In the genomic region with DNA sequence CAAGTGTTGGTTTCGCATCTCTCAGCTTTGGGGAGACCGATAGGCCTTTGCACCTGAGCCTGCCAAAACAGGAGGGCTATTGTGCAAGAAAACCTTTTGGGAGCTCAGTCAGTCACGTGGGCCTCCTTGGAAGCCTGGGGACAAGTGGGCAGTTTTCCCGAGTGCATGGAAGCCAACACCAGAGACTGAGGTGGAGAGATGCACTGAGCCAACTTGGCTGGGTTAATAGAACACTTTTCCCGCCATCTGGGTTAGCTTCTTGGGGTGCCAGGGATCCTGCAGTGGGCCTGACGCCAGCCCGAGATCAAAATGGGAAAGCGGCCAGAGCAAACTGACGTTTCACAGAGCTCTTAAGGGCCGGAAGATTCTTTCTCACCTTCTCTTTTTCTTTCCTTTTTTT, we compare ENCODE assay signal across 19 cellular contexts. TPM values are rescaled to one million over a fixed set of nuclear protein-coding genes. Genes with fewer than 3 reads are reported as not detected.
A peak's percentile ranks its signal among the peaks of the same experiment; 100 is the strongest.
DNase-seq lines count a peak whose midpoint lies in the region; ATAC-seq, FAIRE-seq and TF ChIP-seq lines count a peak whose summit lies in the region.
"Had no signal": no experiment of that assay in that cellular context is flagged by ENCODE, and none has a peak within 500 bp of the region (broad histone marks: within the 10 kb centered on the region; RNA-seq: fewer than 3 reads in every experiment).

No MANE protein-coding gene starts in this region.

- no peak for TF ChIP-seq CTCF in H1 (IDR thresholded peaks at IDR 0.05; ENCODE audit: control extremely low read depth in 1 of 3, insufficient read depth in 1 of 3, low read depth in 1 of 3, low read length in 3 of 3)

- no peak overlapping the region for H2BK12ac ChIP-seq in H1 (ENCODE audit: low read depth, low read length)

- no peak for TF ChIP-seq POLR2A in H1 (IDR thresholded peaks at IDR 0.05; ENCODE audit: control extremely low read depth in 1 of 2, low read depth in 2 of 2, low read length in 2 of 2)

- peak overlapping the region; percentile 29 for H2BK120ac ChIP-seq in H1 (replicated peaks; ENCODE audit: low read depth, low read length)

- DNase-seq in G401 (ENCODE audit: low spot score) (peak; percentile 98), NCI-H446 treated with DMSO at 0.1 percent for 48 hours (lab: John Stamatoyannopoulos, UW) (peak; percentile 83), H1 (ENCODE audit: low read depth in 1 of 2, low spot score in 2 of 2) (no peak), midbrain (lab: John Stamatoyannopoulos, UW) (peak; percentile 41), retina (no peak)
- DNase-seq in stimulated activated naive CD4-positive, alpha-beta T cell (lab: John Stamatoyannopoulos, UW) = no peak
- DNase-seq: BE2C; CD4-positive, alpha-beta memory T cell; COR-L47; DND-41; GF-D8; GOT3; KBM-7 had no signal

- no peaks in the 10 kb centered on the region for H3K79me1 ChIP-seq in H1 (ENCODE audit: low read depth, low read length)

- H3K9me3 ChIP-seq in H1 (ENCODE audit: insufficient read depth in 2 of 2, low read depth in 1 of 2, low read length in 1 of 2) = peaks cover 0 to 4% of the 10 kb centered on the region in 2 experiments; a peak in 1 of 4 replicates
- H3K9me3 ChIP-seq: BE2C, HAP-1 had no signal

- H3K27me3 ChIP-seq in H1 (replicated peaks in 1 of 4; ENCODE audit: control insufficient read depth in 3 of 4, extremely low read depth in 1 of 4, insufficient read depth in 3 of 4, low read length in 3 of 4) = no peaks in the 10 kb centered on the region
- H3K27me3 ChIP-seq: BE2C had no signal

- H3K79me2 ChIP-seq in H1 (ENCODE audit: control insufficient read depth in 1 of 2, insufficient read depth in 2 of 2, low read length in 2 of 2) = no peaks in the 10 kb centered on the region

- H4K20me1 ChIP-seq in H1 (replicated peaks in 1 of 2; ENCODE audit: control insufficient read depth in 1 of 2, insufficient read depth in 2 of 2, low read length in 2 of 2) = no peaks in the 10 kb centered on the region

- no peak overlapping the region for H3K4me3 ChIP-seq in H1 (ENCODE audit: extremely low read depth in 1 of 4, insufficient read depth in 2 of 4, low read depth in 3 of 4, low read length in 4 of 4)
- H3K4me3 ChIP-seq: HAP-1 had no signal

- no peak overlapping the region for H3K23ac ChIP-seq in H1 (ENCODE audit: insufficient read length)

- CTCF ChIA-PET in H1 (lab: Charles Lee; ENCODE audit: partially characterized antibody) = no interaction called here

- H3K4ac ChIP-seq in H1 (replicated peaks; ENCODE audit: insufficient read length, low read depth, low read length) = no peak overlapping the region

- no peak for TF ChIP-seq RAD21 in H1 (IDR thresholded peaks at IDR 0.05 in 1 of 2, conservative IDR thresholded peaks at IDR 0.05 in 1 of 2; ENCODE audit: low read depth in 2 of 2, low read length in 2 of 2)

- TF ChIP-seq EP300 in H1 (IDR thresholded peaks at IDR 0.05; ENCODE audit: borderline replicate concordance in 1 of 2, low read depth in 2 of 2, low read length in 2 of 2) = no peak

- no peak overlapping the region for H2BK5ac ChIP-seq in H1 (ENCODE audit: low read depth, low read length)

- POLR2A ChIA-PET in H1 (lab: Charles Lee; ENCODE audit: partially characterized antibody) = interaction anchor here (1.0 kb wide), 1 partner anchor 13 kb away, joined by 3 read pairs; no protein-coding TSS in a partner anchor

- no peak overlapping the region; the same call in 1 of the 2 replicates for H2AFZ ChIP-seq in H1 (ENCODE audit: low read length)

- H3K23me2 ChIP-seq in H1 (ENCODE audit: low read depth, low read length) = no peaks in the 10 kb centered on the region

- no peak overlapping the region for H3K14ac ChIP-seq in H1 (ENCODE audit: insufficient read length)

- H2AK5ac ChIP-seq in H1 (ENCODE audit: low read depth, low read length) = no peak overlapping the region

- no peak overlapping the region for H4K91ac ChIP-seq in H1 (replicated peaks; ENCODE audit: insufficient read length, low read length)

- no peak overlapping the region for H2BK20ac ChIP-seq in H1 (ENCODE audit: low read length)

- no peak for FAIRE-seq in H1 (lab: Jason Lieb, UNC)
- FAIRE-seq: A204.1, D721Med had no signal

- no peak for ATAC-seq in HG03457 (IDR thresholded peaks at IDR 0.05; ENCODE audit: unreplicated experiment)

- H3K27ac ChIP-seq in H1 (ENCODE audit: low read depth, low read length) = no peak overlapping the region
- H3K27ac ChIP-seq: C4-2B, HL-60 had no signal

- H3K36me3 ChIP-seq in H1 (ENCODE audit: control insufficient read depth in 2 of 4, insufficient read depth in 4 of 4, low read length in 3 of 4) = no peaks in the 10 kb centered on the region
- H3K36me3 ChIP-seq: BE2C, HAP-1 had no signal

- H3K56ac ChIP-seq in H1 (replicated peaks; ENCODE audit: insufficient read length, low read depth, low read length) = no peak overlapping the region

- peak overlapping the region; percentile 46; the same call in 1 of the 2 replicates for H4K8ac ChIP-seq in H1 (ENCODE audit: extremely low read depth, insufficient read depth, low read length)

- no peak overlapping the region for H2BK15ac ChIP-seq in H1 (ENCODE audit: low read length)

- H3K9ac ChIP-seq in H1 (replicated peaks in 1 of 4; ENCODE audit: extremely low read depth in 1 of 4, low read depth in 3 of 4, low read length in 3 of 4) = no peak overlapping the region

- no peak overlapping the region for H3K4me2 ChIP-seq in H1 (ENCODE audit: insufficient read depth in 1 of 2, low read depth in 2 of 2, low read length in 2 of 2)

- peaks cover 0 to 6% (median 2%) of the 10 kb centered on the region in 4 experiments; a peak in 3 of 7 replicates for H3K4me1 ChIP-seq in H1 (replicated peaks in 1 of 4; ENCODE audit: control insufficient read depth in 3 of 4, insufficient read depth in 4 of 4, low read length in 3 of 4)
- H3K4me1 ChIP-seq: BE2C, HAP-1 had no signal

- no peak overlapping the region for H4K5ac ChIP-seq in H1 (ENCODE audit: insufficient read length, low read depth, low read length)

- 92% methylated on average over 10 of the region's 10 CpGs; no CpG with 5 or more reads in 1 of the 2 experiments for WGBS in H1 (ENCODE audit: extremely low coverage in 1 of 2, insufficient coverage in 1 of 2, insufficient read length in 1 of 2, insufficient replicate concordance in 2 of 2, low coverage in 1 of 2, low lambda C conversion rate in 2 of 2, missing lambda C conversion rate in 1 of 2), 2 experiments

- H3K18ac ChIP-seq in H1 (ENCODE audit: extremely low read depth, low read length) = 0 out of 2 replicates have a peak overlapping the region, but pooled peaks have one; percentile 48

- in situ Hi-C loops in G401 (cut with HindIII; ENCODE audit: low sequenced_read_pairs) = no loop called here

RNA-seq across cellular contexts. Expression of a gene that starts 2.8 kb away (rescaled TPM):
- total RNA-seq in G401 (2014; rRNA removed; shearing (Covaris generic)) = not detected in 2 replicates
- 0.41 TPM in 1 of 2 replicates, not detected in the other for total RNA-seq in H1 (2021; fragmentation: NEBNext Ultra II Directional; extraction: Animal tissue kit (Norgen Biotek cat#: 25700))
- 0.20 and 0.55 TPM in 2 replicates for polyA plus RNA-seq in H1 (2011; rRNA removed)
- polyA plus RNA-seq in H1 (2011; cell fraction: cytosol; rRNA removed) = 0.30 TPM
- polyA plus RNA-seq in H1 (2011; cell fraction: nucleus; rRNA removed) = 0.50 TPM
- 0.19 to 0.43 TPM (median 0.33 TPM) in 3 of 4 replicates, not detected in the other for polyA plus RNA-seq in H1 (2012, experiment 1 of 2)
- not detected for polyA plus RNA-seq in H1 (2012, experiment 2 of 2)
- 0.24 TPM for polyA plus RNA-seq in H1 (2013, experiment 1 of 2)
- polyA plus RNA-seq in H1 (2013, experiment 2 of 2) = 0.39 TPM
- polyA minus RNA-seq in H1 (2011; rRNA and poly(A)+ RNA removed) = not detected in 2 replicates
- not detected for polyA minus RNA-seq in H1 (2011; cell fraction: cytosol; rRNA and poly(A)+ RNA removed)
- polyA minus RNA-seq in H1 (2011; cell fraction: nucleus; rRNA and poly(A)+ RNA removed) = not detected
- total RNA-seq: CD4-positive, alpha-beta memory T cell had no signal

RNA-seq across cellular contexts. Expression of a gene that starts 10.1 kb away (rescaled TPM):
- total RNA-seq in G401 (2014; rRNA removed; shearing (Covaris generic)) = not detected in 2 replicates
- total RNA-seq in H1 (2021; fragmentation: NEBNext Ultra II Directional; extraction: Animal tissue kit (Norgen Biotek cat#: 25700)) = 0.42 TPM in 1 of 2 replicates, not detected in the other
- 0.11 TPM in 1 of 2 replicates, not detected in the other for polyA plus RNA-seq in H1 (2011; rRNA removed)
- polyA plus RNA-seq in H1 (2011; cell fraction: cytosol; rRNA removed) = 0.26 TPM
- polyA plus RNA-seq in H1 (2011; cell fraction: nucleus; rRNA removed) = not detected
- 0.19 TPM in 1 of 4 replicates, not detected in the others for polyA plus RNA-seq in H1 (2012, experiment 1 of 2)
- polyA plus RNA-seq in H1 (2012, experiment 2 of 2) = not detected
- 0.06 TPM for polyA plus RNA-seq in H1 (2013, experiment 1 of 2)
- polyA plus RNA-seq in H1 (2013, experiment 2 of 2) = 0.22 TPM
- not detected in 2 replicates for polyA minus RNA-seq in H1 (2011; rRNA and poly(A)+ RNA removed)
- not detected for polyA minus RNA-seq in H1 (2011; cell fraction: cytosol; rRNA and poly(A)+ RNA removed)
- polyA minus RNA-seq in H1 (2011; cell fraction: nucleus; rRNA and poly(A)+ RNA removed) = not detected
- total RNA-seq: CD4-positive, alpha-beta memory T cell had no signal
- polyA plus RNA-seq: CD4-positive, alpha-beta memory T cell had no signal

RNA-seq across cellular contexts. Expression of a gene that starts 18.4 kb away (rescaled TPM):
- total RNA-seq in G401 (2014; rRNA removed; shearing (Covaris generic)) = not detected in 2 replicates
- total RNA-seq in H1 (2021; fragmentation: NEBNext Ultra II Directional; extraction: Animal tissue kit (Norgen Biotek cat#: 25700)) = 1.5 and 2.0 TPM in 2 replicates
- 2.9 and 6.6 TPM in 2 replicates for polyA plus RNA-seq in H1 (2011; rRNA removed)
- 4.8 TPM for polyA plus RNA-seq in H1 (2011; cell fraction: cytosol; rRNA removed)
- 2.9 TPM for polyA plus RNA-seq in H1 (2011; cell fraction: nucleus; rRNA removed)
- polyA plus RNA-seq in H1 (2012, experiment 1 of 2) = 0.43 to 1.7 TPM (median 1.5 TPM) in 4 replicates
- polyA plus RNA-seq in H1 (2012, experiment 2 of 2) = 4.9 TPM
- 2.8 TPM for polyA plus RNA-seq in H1 (2013, experiment 1 of 2)
- 2.5 TPM for polyA plus RNA-seq in H1 (2013, experiment 2 of 2)
- polyA minus RNA-seq in H1 (2011; rRNA and poly(A)+ RNA removed) = 1.6 TPM in 1 of 2 replicates, not detected in the other
- polyA minus RNA-seq in H1 (2011; cell fraction: cytosol; rRNA and poly(A)+ RNA removed) = not detected
- polyA minus RNA-seq in H1 (2011; cell fraction: nucleus; rRNA and poly(A)+ RNA removed) = not detected
- total RNA-seq: CD4-positive, alpha-beta memory T cell had no signal
- polyA plus RNA-seq: CD4-positive, alpha-beta memory T cell had no signal

RNA-seq across cellular contexts. Expression of a gene that starts 22.1 kb away (rescaled TPM):
- not detected in 2 replicates for total RNA-seq in G401 (2014; rRNA removed; shearing (Covaris generic))
- not detected in 2 replicates for total RNA-seq in H1 (2021; fragmentation: NEBNext Ultra II Directional; extraction: Animal tissue kit (Norgen Biotek cat#: 25700))
- polyA plus RNA-seq in H1 (2011; rRNA removed) = 0.05 TPM in 2 replicates
- polyA plus RNA-seq in H1 (2011; cell fraction: cytosol; rRNA removed) = 0.49 TPM
- 0.07 TPM for polyA plus RNA-seq in H1 (2011; cell fraction: nucleus; rRNA removed)
- 0.10 TPM in 1 of 4 replicates, not detected in the others for polyA plus RNA-seq in H1 (2012, experiment 1 of 2)
- polyA plus RNA-seq in H1 (2012, experiment 2 of 2) = not detected
- 0.18 TPM for polyA plus RNA-seq in H1 (2013, experiment 1 of 2)
- 0.15 TPM for polyA plus RNA-seq in H1 (2013, experiment 2 of 2)
- polyA minus RNA-seq in H1 (2011; rRNA and poly(A)+ RNA removed) = 0.09 TPM in 1 of 2 replicates, not detected in the other
- not detected for polyA minus RNA-seq in H1 (2011; cell fraction: cytosol; rRNA and poly(A)+ RNA removed)
- not detected for polyA minus RNA-seq in H1 (2011; cell fraction: nucleus; rRNA and poly(A)+ RNA removed)

Comparison
In these comparisons a context has a peak if more than half of its experiments do, and no peak if none do; other contexts are left out.
1. DNase-seq: peak in G401 (single experiment), NCI-H446 treated with DMSO at 0.1 percent for 48 hours (single experiment) and midbrain (single experiment); none in H1 (0 of 2), stimulated activated naive CD4-positive, alpha-beta T cell (0 of 6) and retina (single experiment).